In genomic region chr17:33469911-33470310, GRCh38 we compare ENCODE assay signal across 14 cellular contexts.
DNase-seq lines count a peak whose midpoint lies in the region; ATAC-seq and TF ChIP-seq lines count a peak whose summit lies in the region.
"Had no signal": no experiment of that assay in that cellular context is flagged by ENCODE, and none has a peak within 500 bp of the region (broad histone marks: within the 10 kb centered on the region; RNA-seq: fewer than 3 reads in every experiment).

No MANE protein-coding gene starts in this region.

- no peak overlapping the region for H3K4me3 Mint-ChIP-seq in neural progenitor cell
- H3K4me3 Mint-ChIP-seq: activated B cell treated with CpG ODN at 0.5 μM for 24 hours had no signal

- no peak overlapping the region for H3K4me3 ChIP-seq in SJCRH30
- H3K4me3 ChIP-seq in fibroblast of mammary gland (ENCODE audit: control insufficient read depth, low read depth, low read length): no peak overlapping the region
- no peak overlapping the region for H3K4me3 ChIP-seq in neural progenitor cell
- H3K4me3 ChIP-seq: pancreas, PC-9 had no signal

- no peak overlapping the region for H3K27ac Mint-ChIP-seq in neural progenitor cell
- H3K27ac Mint-ChIP-seq: activated B cell treated with CpG ODN at 0.5 μM for 24 hours had no signal

- H3K9ac ChIP-seq in neural progenitor cell: no peak overlapping the region

- H3K9me3 Mint-ChIP-seq in neural progenitor cell: peaks cover 4% of the 10 kb centered on the region
- H3K9me3 Mint-ChIP-seq: activated B cell treated with CpG ODN at 0.5 μM for 24 hours had no signal

- H3K4me1 ChIP-seq in SJCRH30 (peaks cover 23% of the 10 kb centered on the region), neural progenitor cell (no peaks in the 10 kb centered on the region)
- H3K4me1 ChIP-seq: pancreas had no signal

- peaks cover 13% of the 10 kb centered on the region for H3K4me1 Mint-ChIP-seq in neural progenitor cell
- H3K4me1 Mint-ChIP-seq: activated B cell treated with CpG ODN at 0.5 μM for 24 hours had no signal

- H2AFZ ChIP-seq in neural progenitor cell (replicated peaks): no peak overlapping the region
- H2AFZ ChIP-seq: PC-9 had no signal

- TF ChIP-seq CTCF in fibroblast of mammary gland (conservative IDR thresholded peaks at IDR 0.05; ENCODE audit: control insufficient read depth, insufficient read depth, low read depth, low read length) (no peak), omental fat pad (IDR thresholded peaks at IDR 0.05) (no peak), neural progenitor cell (IDR thresholded peaks at IDR 0.05) (no peak)

- no peaks in the 10 kb centered on the region for H3K27me3 ChIP-seq in SJCRH30
- no peaks in the 10 kb centered on the region for H3K27me3 ChIP-seq in neural progenitor cell
- H3K27me3 ChIP-seq: pancreas had no signal

- DNase-seq in ELR (ENCODE audit: low read depth) (peak; percentile 5), SJCRH30 (peak; percentile 89 to 93), fibroblast of mammary gland (ENCODE audit: low read depth) (peak; percentile 91), omental fat pad (ENCODE audit: low spot score) (no peak), neural progenitor cell (ENCODE audit: low spot score) (no peak)
- DNase-seq in activated CD4-positive, CD25-positive, alpha-beta regulatory T cell treated with anti-CD3 and anti-CD28 coated beads, Interleukin-2, amount 50 U/mL, for 72 hours: no peak
- no peak for DNase-seq in NK-92 treated with Interleukin-12 subunit alpha and Interleukin-12 subunit beta, amount 100 ng/mL, for 24 hours (lab: John Stamatoyannopoulos, UW)
- no peak for DNase-seq in activated T-cell treated with anti-CD3 and anti-CD28 coated beads, Interleukin-2, amount 50 U/mL, for 48 hours
- DNase-seq: activated B cell treated with CpG ODN at 0.5 μM for 24 hours; activated effector memory CD4-positive, alpha-beta T cell treated with anti-CD3 and anti-CD28 coated beads, Interleukin-2, amount 50 U/mL, for 16 hours; NCI-H187 treated with DMSO at 0.1 percent for 48 hours; pancreas; PC-9; stimulated activated CD4-positive, alpha-beta T cell treated with anti-CD3 and anti-CD28 coated beads, Interleukin-2, amount 100 ng/mL, for 48 hours had no signal

- H3K4me2 ChIP-seq in neural progenitor cell: no peak overlapping the region
- H3K4me2 ChIP-seq: PC-9 had no signal

- H3K27ac ChIP-seq in SJCRH30 (peak overlapping the region; percentile 97), neural progenitor cell (no peak overlapping the region)
- H3K27ac ChIP-seq: pancreas, PC-9 had no signal

- H3K9me3 ChIP-seq in SJCRH30 (replicated peaks): no peaks in the 10 kb centered on the region
- H3K9me3 ChIP-seq in neural progenitor cell (ENCODE audit: low read depth): no peaks in the 10 kb centered on the region
- H3K9me3 ChIP-seq: pancreas had no signal

- ATAC-seq in omental fat pad (ENCODE audit: low FRiP score): peak; percentile 48

- H4K20me1 ChIP-seq in neural progenitor cell (ENCODE audit: low read depth): no peaks in the 10 kb centered on the region

- no peaks in the 10 kb centered on the region for H3F3A ChIP-seq in neural progenitor cell (ENCODE audit: low read depth)

- no peaks in the 10 kb centered on the region for H3K36me3 Mint-ChIP-seq in neural progenitor cell

- H3K36me3 ChIP-seq in SJCRH30: no peaks in the 10 kb centered on the region
- no peaks in the 10 kb centered on the region for H3K36me3 ChIP-seq in neural progenitor cell
- H3K36me3 ChIP-seq: pancreas had no signal

- no peaks in the 10 kb centered on the region for H3K27me3 Mint-ChIP-seq in neural progenitor cell (ENCODE audit: insufficient read depth, low read depth)
- H3K27me3 Mint-ChIP-seq: activated B cell treated with CpG ODN at 0.5 μM for 24 hours had no signal

- no peaks in the 10 kb centered on the region for H3K79me2 ChIP-seq in neural progenitor cell (ENCODE audit: low read depth)

Comparison
In these comparisons a context has a peak if more than half of its experiments do, and no peak if none do; other contexts are left out.
1. DNase-seq: peak in ELR (single experiment), SJCRH30 (2 of 2) and fibroblast of mammary gland (single experiment); none in omental fat pad (single experiment), neural progenitor cell (single experiment), activated CD4-positive, CD25-positive, alpha-beta regulatory T cell treated with anti-CD3 and anti-CD28 coated beads, Interleukin-2, amount 50 U/mL, for 72 hours (single experiment), NK-92 treated with Interleukin-12 subunit alpha and Interleukin-12 subunit beta, amount 100 ng/mL, for 24 hours (single experiment) and activated T-cell treated with anti-CD3 and anti-CD28 coated beads, Interleukin-2, amount 50 U/mL, for 48 hours (0 of 2).